2 cellular contexts compared by ENCODE assay signal in the genomic region with DNA sequence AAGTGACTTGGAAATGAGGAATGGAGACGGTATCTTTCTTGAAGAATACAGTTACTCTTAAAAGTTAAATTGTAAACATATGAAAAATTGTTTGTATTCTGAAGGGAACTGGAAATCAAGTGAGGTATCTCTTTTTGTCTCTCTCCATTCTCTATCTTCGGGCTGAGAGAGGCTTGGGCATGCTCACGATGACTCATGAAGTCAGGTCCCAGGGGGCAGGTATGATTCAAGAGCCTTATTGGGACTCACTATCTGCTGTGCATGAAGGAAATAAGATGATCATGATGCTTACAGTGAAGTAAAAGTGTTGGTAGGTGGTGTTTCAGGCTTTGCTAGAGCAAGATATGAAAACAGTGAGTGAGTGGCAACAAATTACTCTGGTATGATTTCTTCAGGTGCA.
TF ChIP-seq lines count a peak whose summit lies in the region.

No MANE protein-coding gene starts in this region.

TF ChIP-seq in GM23338, 12 proteins besides CTCF, POLR2A, EP300 and RAD21:
- TF ChIP-seq ETS1 (IDR thresholded peaks at IDR 0.05) (no peak), EZH2phosphoT487 (IDR thresholded peaks at IDR 0.05; ENCODE audit: unreplicated experiment) (no peak), ZNF331 (CRISPR knock-in tag; IDR thresholded peaks at IDR 0.05; ENCODE audit: low read depth) (no peak), CREB1 (CRISPR knock-in tag; IDR thresholded peaks at IDR 0.05; ENCODE audit: low read depth) (no peak), NANOG (IDR thresholded peaks at IDR 0.05; ENCODE audit: borderline replicate concordance) (no peak), JUNB (IDR thresholded peaks at IDR 0.05; ENCODE audit: unreplicated experiment) (no peak), POLR2AphosphoS5 (IDR thresholded peaks at IDR 0.05; ENCODE audit: low read depth) (no peak), EZH2 (IDR thresholded peaks at IDR 0.05; ENCODE audit: low read depth, unreplicated experiment) (no peak)
- TF ChIP-seq, protein P1, sequence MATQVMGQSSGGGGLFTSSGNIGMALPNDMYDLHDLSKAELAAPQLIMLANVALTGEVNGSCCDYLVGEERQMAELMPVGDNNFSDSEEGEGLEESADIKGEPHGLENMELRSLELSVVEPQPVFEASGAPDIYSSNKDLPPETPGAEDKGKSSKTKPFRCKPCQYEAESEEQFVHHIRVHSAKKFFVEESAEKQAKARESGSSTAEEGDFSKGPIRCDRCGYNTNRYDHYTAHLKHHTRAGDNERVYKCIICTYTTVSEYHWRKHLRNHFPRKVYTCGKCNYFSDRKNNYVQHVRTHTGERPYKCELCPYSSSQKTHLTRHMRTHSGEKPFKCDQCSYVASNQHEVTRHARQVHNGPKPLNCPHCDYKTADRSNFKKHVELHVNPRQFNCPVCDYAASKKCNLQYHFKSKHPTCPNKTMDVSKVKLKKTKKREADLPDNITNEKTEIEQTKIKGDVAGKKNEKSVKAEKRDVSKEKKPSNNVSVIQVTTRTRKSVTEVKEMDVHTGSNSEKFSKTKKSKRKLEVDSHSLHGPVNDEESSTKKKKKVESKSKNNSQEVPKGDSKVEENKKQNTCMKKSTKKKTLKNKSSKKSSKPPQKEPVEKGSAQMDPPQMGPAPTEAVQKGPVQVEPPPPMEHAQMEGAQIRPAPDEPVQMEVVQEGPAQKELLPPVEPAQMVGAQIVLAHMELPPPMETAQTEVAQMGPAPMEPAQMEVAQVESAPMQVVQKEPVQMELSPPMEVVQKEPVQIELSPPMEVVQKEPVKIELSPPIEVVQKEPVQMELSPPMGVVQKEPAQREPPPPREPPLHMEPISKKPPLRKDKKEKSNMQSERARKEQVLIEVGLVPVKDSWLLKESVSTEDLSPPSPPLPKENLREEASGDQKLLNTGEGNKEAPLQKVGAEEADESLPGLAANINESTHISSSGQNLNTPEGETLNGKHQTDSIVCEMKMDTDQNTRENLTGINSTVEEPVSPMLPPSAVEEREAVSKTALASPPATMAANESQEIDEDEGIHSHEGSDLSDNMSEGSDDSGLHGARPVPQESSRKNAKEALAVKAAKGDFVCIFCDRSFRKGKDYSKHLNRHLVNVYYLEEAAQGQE (IDR thresholded peaks at IDR 0.05; ENCODE audit: unreplicated experiment), result no peak

TF ChIP-seq in IMR-90, 13 proteins besides CTCF, POLR2A, EP300 and RAD21:
- TF ChIP-seq CEBPB (IDR thresholded peaks at IDR 0.05; ENCODE audit: low read depth, low read length) (no peak), USF2 (IDR thresholded peaks at IDR 0.05; ENCODE audit: low read depth, low read length) (no peak), MAFK (IDR thresholded peaks at IDR 0.05; ENCODE audit: low read depth, low read length) (no peak), CHD1 (IDR thresholded peaks at IDR 0.05; ENCODE audit: low read depth, low read length) (no peak), RCOR1 (IDR thresholded peaks at IDR 0.05; ENCODE audit: insufficient replicate concordance, low read length) (no peak), BHLHE40 (IDR thresholded peaks at IDR 0.05; ENCODE audit: low read depth, low read length) (no peak), RFX5 (IDR thresholded peaks at IDR 0.05; ENCODE audit: low read depth, low read length) (no peak), SMC3 (IDR thresholded peaks at IDR 0.05; ENCODE audit: low read depth, low read length) (no peak), MXI1 (IDR thresholded peaks at IDR 0.05; ENCODE audit: borderline replicate concordance, low read depth, low read length) (no peak), MAZ (IDR thresholded peaks at IDR 0.05; ENCODE audit: borderline replicate concordance, low read depth, low read length) (no peak), FOS (IDR thresholded peaks at IDR 0.05; ENCODE audit: low read depth, low read length) (no peak), NFE2L2 (IDR thresholded peaks at IDR 0.05; ENCODE audit: low read depth, low read length) (no peak)
- TF ChIP-seq, protein P2, sequence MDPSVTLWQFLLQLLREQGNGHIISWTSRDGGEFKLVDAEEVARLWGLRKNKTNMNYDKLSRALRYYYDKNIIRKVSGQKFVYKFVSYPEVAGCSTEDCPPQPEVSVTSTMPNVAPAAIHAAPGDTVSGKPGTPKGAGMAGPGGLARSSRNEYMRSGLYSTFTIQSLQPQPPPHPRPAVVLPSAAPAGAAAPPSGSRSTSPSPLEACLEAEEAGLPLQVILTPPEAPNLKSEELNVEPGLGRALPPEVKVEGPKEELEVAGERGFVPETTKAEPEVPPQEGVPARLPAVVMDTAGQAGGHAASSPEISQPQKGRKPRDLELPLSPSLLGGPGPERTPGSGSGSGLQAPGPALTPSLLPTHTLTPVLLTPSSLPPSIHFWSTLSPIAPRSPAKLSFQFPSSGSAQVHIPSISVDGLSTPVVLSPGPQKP (IDR thresholded peaks at IDR 0.05; ENCODE audit: borderline replicate concordance, low read depth, low read length), result no peak
